Comparison of ENCODE assay signal across 8 cellular contexts in the genomic region with DNA sequence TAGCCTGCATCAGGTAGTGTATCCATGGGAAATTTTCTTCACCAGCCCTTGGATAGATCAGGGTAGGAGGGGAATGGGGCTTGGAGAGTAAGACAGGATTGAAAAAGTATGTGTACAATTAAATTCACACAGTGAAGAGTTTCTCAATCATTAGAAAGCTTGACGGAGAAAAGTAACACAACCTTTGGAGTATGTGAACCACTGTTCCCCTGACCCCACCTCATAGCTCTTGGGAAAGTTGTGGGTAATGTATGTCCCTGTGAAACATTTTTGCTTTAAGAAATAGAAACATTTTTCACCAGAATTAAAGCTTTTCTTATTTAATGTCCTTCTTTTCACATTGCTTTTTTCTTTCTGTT. TPM values are rescaled to one million over a fixed set of nuclear protein-coding genes. Genes with fewer than 3 reads are reported as not detected.
DNase-seq lines count a peak whose midpoint lies in the region; ATAC-seq and TF ChIP-seq lines count a peak whose summit lies in the region.

No MANE protein-coding gene starts in this region.

- no peak for DNase-seq in GM12864 (ENCODE audit: low read depth)
- no peak for DNase-seq in activated CD4-positive, alpha-beta memory T cell treated with anti-CD3 and anti-CD28 coated beads for 36 hours
- DNase-seq in mucosa of descending colon = no peak
- DNase-seq in NCI-H2196 treated with DMSO at 0.1 percent for 48 hours (lab: John Stamatoyannopoulos, UW; ENCODE audit: unreplicated experiment) = no peak
- no peak for DNase-seq in activated effector memory CD4-positive, alpha-beta T cell treated with anti-CD3 and anti-CD28 coated beads, Interleukin-2, amount 50 U/mL, for 16 hours
- no peak for DNase-seq in HuH-7.5 (ENCODE audit: low spot score)
- no peak for DNase-seq in WERI-Rb-1

- TF ChIP-seq CTCF in GM12864 (IDR thresholded peaks at IDR 0.05; ENCODE audit: low read depth, low read length, missing control alignments) (no peak), mucosa of descending colon (IDR thresholded peaks at IDR 0.05) (no peak), WERI-Rb-1 (IDR thresholded peaks at IDR 0.05; ENCODE audit: low read depth, low read length) (no peak)

- peak overlapping the region; percentile 94 for H3K27ac Mint-ChIP-seq in activated CD4-positive, alpha-beta memory T cell treated with anti-CD3 and anti-CD28 coated beads for 36 hours

- H3K4me1 ChIP-seq in mucosa of descending colon (ENCODE audit: low read depth) = peaks cover 11% of the 10 kb centered on the region

- POLR2A ChIA-PET in activated CD4-positive, alpha-beta memory T cell treated with anti-CD3 and anti-CD28 coated beads for 36 hours (lab: Charles Lee) = no interaction called here

- intact Hi-C loops in activated CD4-positive, alpha-beta memory T cell treated with anti-CD3 and anti-CD28 coated beads for 36 hours (cut with micrococcal nuclease) = loop anchor here (2.0 to 10.0 kb wide), 2 partner anchors 66 to 260 kb away; no protein-coding TSS in a partner anchor
- intact Hi-C loops in mucosa of descending colon (cut with DNase I, micrococcal nuclease) = no loop called here

- no peaks in the 10 kb centered on the region for H3K27me3 ChIP-seq in WERI-Rb-1 (ENCODE audit: insufficient read depth, low read depth, severe bottlenecking)

- H3K27me3 Mint-ChIP-seq in activated CD4-positive, alpha-beta memory T cell treated with anti-CD3 and anti-CD28 coated beads for 36 hours = no peaks in the 10 kb centered on the region

- peak; percentile 25 for ATAC-seq in GM21723 (IDR thresholded peaks at IDR 0.05; ENCODE audit: unreplicated experiment)
- ATAC-seq in mucosa of descending colon = peak; percentile 9

- H3K4me1 Mint-ChIP-seq in activated CD4-positive, alpha-beta memory T cell treated with anti-CD3 and anti-CD28 coated beads for 36 hours (ENCODE audit: low read depth) = peaks cover 42% of the 10 kb centered on the region

- CTCF ChIA-PET in activated CD4-positive, alpha-beta memory T cell treated with anti-CD3 and anti-CD28 coated beads for 36 hours (lab: Charles Lee) = no interaction called here

- no peak overlapping the region for H3K27ac ChIP-seq in WERI-Rb-1

- peak overlapping the region; percentile 88 for H3K4me3 Mint-ChIP-seq in activated CD4-positive, alpha-beta memory T cell treated with anti-CD3 and anti-CD28 coated beads for 36 hours

- H3K9me3 Mint-ChIP-seq in activated CD4-positive, alpha-beta memory T cell treated with anti-CD3 and anti-CD28 coated beads for 36 hours = peaks cover 11% of the 10 kb centered on the region

- H3K4me3 ChIP-seq in GM12864 (ENCODE audit: low read depth, low read length) (peak overlapping the region; percentile 29; the same call in 1 of the 2 replicates), mucosa of descending colon (no peak overlapping the region), WERI-Rb-1 (ENCODE audit: low read depth, low read length) (no peak overlapping the region)

- peaks cover 24% of the 10 kb centered on the region for H3K36me3 Mint-ChIP-seq in activated CD4-positive, alpha-beta memory T cell treated with anti-CD3 and anti-CD28 coated beads for 36 hours

- no peaks in the 10 kb centered on the region for H3K9me3 ChIP-seq in mucosa of descending colon
- no peaks in the 10 kb centered on the region for H3K9me3 ChIP-seq in WERI-Rb-1 (ENCODE audit: severe bottlenecking)

- no peaks in the 10 kb centered on the region for H3K36me3 ChIP-seq in mucosa of descending colon (ENCODE audit: low read depth)
- H3K36me3 ChIP-seq in WERI-Rb-1 = no peaks in the 10 kb centered on the region

RNA-seq across cellular contexts. Expression of gene CASP1, which starts 0.3 kb away (rescaled TPM):
- 10 to 100 TPM; 28.5 to 37.1 TPM for total RNA-seq in activated CD4-positive, alpha-beta memory T cell treated with anti-CD3 and anti-CD28 coated beads for 36 hours
- 100 to 1,000 TPM in 1 of 3 donors, 10 to 100 TPM in 2; 50.6 to 152 (median 75.1) TPM for total RNA-seq in mucosa of descending colon

RNA-seq across cellular contexts. Expression of gene CARD16, which starts 9.9 kb away (rescaled TPM):
- total RNA-seq in activated CD4-positive, alpha-beta memory T cell treated with anti-CD3 and anti-CD28 coated beads for 36 hours = 10 to 100 TPM in 1 of 2 experiments, 1 to 10 TPM in 1; 8.6 to 10.5 TPM
- 10 to 100 TPM; 25.4 to 53.0 (median 43.6) TPM for total RNA-seq in mucosa of descending colon

RNA-seq across cellular contexts. Expression of gene CASP5, which starts 12.3 kb away (rescaled TPM):
- total RNA-seq in activated CD4-positive, alpha-beta memory T cell treated with anti-CD3 and anti-CD28 coated beads for 36 hours = not detected
- 10 to 100 TPM; 50.1 to 81.8 (median 80.5) TPM for total RNA-seq in mucosa of descending colon

Comparison
In these comparisons a context has a peak if more than half of its experiments do, and no peak if none do; other contexts are left out.
1. RNA of gene CASP5, which starts 12.3 kb away (total RNA-seq): 50.1 to 81.8 TPM in mucosa of descending colon; not detected in activated CD4-positive, alpha-beta memory T cell treated with anti-CD3 and anti-CD28 coated beads for 36 hours; every median in the first group is over 10 times any median in the second.